1 cellular context compared by ENCODE assay signal in genomic region chr3:53900666-53901331, GRCh38.
TF ChIP-seq lines count a peak whose summit lies in the region.

No MANE protein-coding gene starts in this region.

TF ChIP-seq in GM23338, 12 proteins besides CTCF, POLR2A, EP300 and RAD21 (continued from another document):
- TF ChIP-seq, protein P1, sequence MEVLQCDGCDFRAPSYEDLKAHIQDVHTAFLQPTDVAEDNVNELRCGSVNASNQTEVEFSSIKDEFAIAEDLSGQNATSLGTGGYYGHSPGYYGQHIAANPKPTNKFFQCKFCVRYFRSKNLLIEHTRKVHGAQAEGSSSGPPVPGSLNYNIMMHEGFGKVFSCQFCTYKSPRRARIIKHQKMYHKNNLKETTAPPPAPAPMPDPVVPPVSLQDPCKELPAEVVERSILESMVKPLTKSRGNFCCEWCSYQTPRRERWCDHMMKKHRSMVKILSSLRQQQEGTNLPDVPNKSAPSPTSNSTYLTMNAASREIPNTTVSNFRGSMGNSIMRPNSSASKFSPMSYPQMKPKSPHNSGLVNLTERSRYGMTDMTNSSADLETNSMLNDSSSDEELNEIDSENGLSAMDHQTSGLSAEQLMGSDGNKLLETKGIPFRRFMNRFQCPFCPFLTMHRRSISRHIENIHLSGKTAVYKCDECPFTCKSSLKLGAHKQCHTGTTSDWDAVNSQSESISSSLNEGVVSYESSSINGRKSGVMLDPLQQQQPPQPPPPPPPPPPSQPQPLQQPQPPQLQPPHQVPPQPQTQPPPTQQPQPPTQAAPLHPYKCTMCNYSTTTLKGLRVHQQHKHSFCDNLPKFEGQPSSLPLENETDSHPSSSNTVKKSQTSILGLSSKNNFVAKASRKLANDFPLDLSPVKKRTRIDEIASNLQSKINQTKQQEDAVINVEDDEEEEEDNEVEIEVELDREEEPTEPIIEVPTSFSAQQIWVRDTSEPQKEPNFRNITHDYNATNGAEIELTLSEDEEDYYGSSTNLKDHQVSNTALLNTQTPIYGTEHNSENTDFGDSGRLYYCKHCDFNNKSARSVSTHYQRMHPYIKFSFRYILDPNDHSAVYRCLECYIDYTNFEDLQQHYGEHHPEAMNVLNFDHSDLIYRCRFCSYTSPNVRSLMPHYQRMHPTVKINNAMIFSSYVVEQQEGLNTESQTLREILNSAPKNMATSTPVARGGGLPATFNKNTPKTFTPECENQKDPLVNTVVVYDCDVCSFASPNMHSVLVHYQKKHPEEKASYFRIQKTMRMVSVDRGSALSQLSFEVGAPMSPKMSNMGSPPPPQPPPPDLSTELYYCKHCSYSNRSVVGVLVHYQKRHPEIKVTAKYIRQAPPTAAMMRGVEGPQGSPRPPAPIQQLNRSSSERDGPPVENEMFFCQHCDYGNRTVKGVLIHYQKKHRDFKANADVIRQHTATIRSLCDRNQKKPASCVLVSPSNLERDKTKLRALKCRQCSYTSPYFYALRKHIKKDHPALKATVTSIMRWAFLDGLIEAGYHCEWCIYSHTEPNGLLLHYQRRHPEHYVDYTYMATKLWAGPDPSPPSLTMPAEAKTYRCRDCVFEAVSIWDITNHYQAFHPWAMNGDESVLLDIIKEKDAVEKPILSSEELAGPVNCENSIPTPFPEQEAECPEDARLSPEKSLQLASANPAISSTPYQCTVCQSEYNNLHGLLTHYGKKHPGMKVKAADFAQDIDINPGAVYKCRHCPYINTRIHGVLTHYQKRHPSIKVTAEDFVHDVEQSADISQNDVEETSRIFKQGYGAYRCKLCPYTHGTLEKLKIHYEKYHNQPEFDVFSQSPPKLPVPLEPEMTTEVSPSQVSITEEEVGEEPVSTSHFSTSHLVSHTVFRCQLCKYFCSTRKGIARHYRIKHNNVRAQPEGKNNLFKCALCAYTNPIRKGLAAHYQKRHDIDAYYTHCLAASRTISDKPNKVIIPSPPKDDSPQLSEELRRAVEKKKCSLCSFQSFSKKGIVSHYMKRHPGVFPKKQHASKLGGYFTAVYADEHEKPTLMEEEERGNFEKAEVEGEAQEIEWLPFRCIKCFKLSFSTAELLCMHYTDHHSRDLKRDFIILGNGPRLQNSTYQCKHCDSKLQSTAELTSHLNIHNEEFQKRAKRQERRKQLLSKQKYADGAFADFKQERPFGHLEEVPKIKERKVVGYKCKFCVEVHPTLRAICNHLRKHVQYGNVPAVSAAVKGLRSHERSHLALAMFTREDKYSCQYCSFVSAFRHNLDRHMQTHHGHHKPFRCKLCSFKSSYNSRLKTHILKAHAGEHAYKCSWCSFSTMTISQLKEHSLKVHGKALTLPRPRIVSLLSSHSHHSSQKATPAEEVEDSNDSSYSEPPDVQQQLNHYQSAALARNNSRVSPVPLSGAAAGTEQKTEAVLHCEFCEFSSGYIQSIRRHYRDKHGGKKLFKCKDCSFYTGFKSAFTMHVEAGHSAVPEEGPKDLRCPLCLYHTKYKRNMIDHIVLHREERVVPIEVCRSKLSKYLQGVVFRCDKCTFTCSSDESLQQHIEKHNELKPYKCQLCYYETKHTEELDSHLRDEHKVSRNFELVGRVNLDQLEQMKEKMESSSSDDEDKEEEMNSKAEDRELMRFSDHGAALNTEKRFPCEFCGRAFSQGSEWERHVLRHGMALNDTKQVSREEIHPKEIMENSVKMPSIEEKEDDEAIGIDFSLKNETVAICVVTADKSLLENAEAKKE (CRISPR knock-in tag; IDR thresholded peaks at IDR 0.05): no peak
- TF ChIP-seq CREB1 (CRISPR knock-in tag; IDR thresholded peaks at IDR 0.05; ENCODE audit: low read depth) (no peak), STAT1 (IDR thresholded peaks at IDR 0.05; ENCODE audit: unreplicated experiment) (no peak), EZH2 (IDR thresholded peaks at IDR 0.05; ENCODE audit: low read depth, unreplicated experiment) (no peak), ETS1 (IDR thresholded peaks at IDR 0.05) (no peak), POLR2AphosphoS5 (IDR thresholded peaks at IDR 0.05; ENCODE audit: low read depth) (no peak), JUNB (IDR thresholded peaks at IDR 0.05; ENCODE audit: unreplicated experiment) (no peak), ZNF331 (CRISPR knock-in tag; IDR thresholded peaks at IDR 0.05; ENCODE audit: low read depth) (no peak), REST (IDR thresholded peaks at IDR 0.05; ENCODE audit: unreplicated experiment) (no peak)
